In the genomic region with DNA sequence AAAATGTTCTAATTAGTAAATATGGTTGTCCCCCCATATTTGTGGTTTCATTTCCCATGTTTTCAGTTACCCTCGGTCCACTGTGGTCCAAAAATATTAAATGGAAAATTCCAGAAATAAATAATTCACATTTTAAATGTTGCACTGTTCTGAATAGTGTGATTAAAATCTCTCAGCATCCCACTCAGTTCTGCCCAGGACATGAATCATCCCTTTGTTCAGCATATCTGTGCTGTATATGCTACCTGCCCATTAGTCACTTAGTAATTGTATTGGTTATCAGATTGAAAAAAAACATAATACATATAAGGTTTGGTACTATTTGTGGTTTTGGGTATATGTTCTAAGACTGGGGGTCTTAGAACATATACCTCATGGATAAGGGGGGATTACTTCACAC, we compare ENCODE assay signal across 3 cellular contexts.
TF ChIP-seq lines count a peak whose summit lies in the region.

No MANE protein-coding gene starts in this region.

TF ChIP-seq in SK-N-SH, 30 proteins besides CTCF, POLR2A, EP300 and RAD21 (continued from another document):
- TF ChIP-seq TCF12 (IDR thresholded peaks at IDR 0.05) (no peak), FOSL2 (IDR thresholded peaks at IDR 0.05; ENCODE audit: borderline replicate concordance, low read depth) (peak; percentile 17; the same call in 1 of the 2 replicates), PBX3 (IDR thresholded peaks at IDR 0.05) (no peak)

TF ChIP-seq in SK-N-SH treated with all-trans-retinoic acid at 6 μM for 48 hours, 23 proteins besides CTCF, POLR2A, EP300 and RAD21 (continued from another document):
- TF ChIP-seq ZFP3 (CRISPR knock-in tag; IDR thresholded peaks at IDR 0.05), result no peak
- no peak for TF ChIP-seq CSDC2 (CRISPR knock-in tag; IDR thresholded peaks at IDR 0.05)
- no peak for TF ChIP-seq ZC3H10 (CRISPR knock-in tag; IDR thresholded peaks at IDR 0.05)
- TF ChIP-seq, protein P1, sequence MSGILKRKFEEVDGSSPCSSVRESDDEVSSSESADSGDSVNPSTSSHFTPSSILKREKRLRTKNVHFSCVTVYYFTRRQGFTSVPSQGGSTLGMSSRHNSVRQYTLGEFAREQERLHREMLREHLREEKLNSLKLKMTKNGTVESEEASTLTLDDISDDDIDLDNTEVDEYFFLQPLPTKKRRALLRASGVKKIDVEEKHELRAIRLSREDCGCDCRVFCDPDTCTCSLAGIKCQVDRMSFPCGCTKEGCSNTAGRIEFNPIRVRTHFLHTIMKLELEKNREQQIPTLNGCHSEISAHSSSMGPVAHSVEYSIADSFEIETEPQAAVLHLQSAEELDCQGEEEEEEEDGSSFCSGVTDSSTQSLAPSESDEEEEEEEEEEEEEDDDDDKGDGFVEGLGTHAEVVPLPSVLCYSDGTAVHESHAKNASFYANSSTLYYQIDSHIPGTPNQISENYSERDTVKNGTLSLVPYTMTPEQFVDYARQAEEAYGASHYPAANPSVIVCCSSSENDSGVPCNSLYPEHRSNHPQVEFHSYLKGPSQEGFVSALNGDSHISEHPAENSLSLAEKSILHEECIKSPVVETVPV (CRISPR knock-in tag; IDR thresholded peaks at IDR 0.05), result no peak
- no peak for TF ChIP-seq CREB5 (CRISPR knock-in tag; IDR thresholded peaks at IDR 0.05; ENCODE audit: low read depth)
- no peak for TF ChIP-seq ZNF565 (CRISPR knock-in tag; conservative IDR thresholded peaks at IDR 0.05; ENCODE audit: low read depth)
- no peak for TF ChIP-seq TCF4 (CRISPR knock-in tag; IDR thresholded peaks at IDR 0.05; ENCODE audit: borderline replicate concordance)
- no peak for TF ChIP-seq ZFP30 (CRISPR knock-in tag; IDR thresholded peaks at IDR 0.05)
- TF ChIP-seq, protein P2, sequence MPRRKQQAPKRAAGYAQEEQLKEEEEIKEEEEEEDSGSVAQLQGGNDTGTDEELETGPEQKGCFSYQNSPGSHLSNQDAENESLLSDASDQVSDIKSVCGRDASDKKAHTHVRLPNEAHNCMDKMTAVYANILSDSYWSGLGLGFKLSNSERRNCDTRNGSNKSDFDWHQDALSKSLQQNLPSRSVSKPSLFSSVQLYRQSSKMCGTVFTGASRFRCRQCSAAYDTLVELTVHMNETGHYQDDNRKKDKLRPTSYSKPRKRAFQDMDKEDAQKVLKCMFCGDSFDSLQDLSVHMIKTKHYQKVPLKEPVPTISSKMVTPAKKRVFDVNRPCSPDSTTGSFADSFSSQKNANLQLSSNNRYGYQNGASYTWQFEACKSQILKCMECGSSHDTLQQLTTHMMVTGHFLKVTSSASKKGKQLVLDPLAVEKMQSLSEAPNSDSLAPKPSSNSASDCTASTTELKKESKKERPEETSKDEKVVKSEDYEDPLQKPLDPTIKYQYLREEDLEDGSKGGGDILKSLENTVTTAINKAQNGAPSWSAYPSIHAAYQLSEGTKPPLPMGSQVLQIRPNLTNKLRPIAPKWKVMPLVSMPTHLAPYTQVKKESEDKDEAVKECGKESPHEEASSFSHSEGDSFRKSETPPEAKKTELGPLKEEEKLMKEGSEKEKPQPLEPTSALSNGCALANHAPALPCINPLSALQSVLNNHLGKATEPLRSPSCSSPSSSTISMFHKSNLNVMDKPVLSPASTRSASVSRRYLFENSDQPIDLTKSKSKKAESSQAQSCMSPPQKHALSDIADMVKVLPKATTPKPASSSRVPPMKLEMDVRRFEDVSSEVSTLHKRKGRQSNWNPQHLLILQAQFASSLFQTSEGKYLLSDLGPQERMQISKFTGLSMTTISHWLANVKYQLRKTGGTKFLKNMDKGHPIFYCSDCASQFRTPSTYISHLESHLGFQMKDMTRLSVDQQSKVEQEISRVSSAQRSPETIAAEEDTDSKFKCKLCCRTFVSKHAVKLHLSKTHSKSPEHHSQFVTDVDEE (CRISPR knock-in tag; IDR thresholded peaks at IDR 0.05), result no peak
- TF ChIP-seq ISL1 (CRISPR knock-in tag; IDR thresholded peaks at IDR 0.05), result no peak
- no peak for TF ChIP-seq BACH2 (CRISPR knock-in tag; IDR thresholded peaks at IDR 0.05; ENCODE audit: borderline replicate concordance)
- no peak for TF ChIP-seq ESRRG (CRISPR knock-in tag; IDR thresholded peaks at IDR 0.05)
- TF ChIP-seq ZNF8 (CRISPR knock-in tag; IDR thresholded peaks at IDR 0.05), result no peak
- no peak for TF ChIP-seq POU6F1 (CRISPR knock-in tag; IDR thresholded peaks at IDR 0.05; ENCODE audit: borderline replicate concordance, low read depth)
- TF ChIP-seq RARB (CRISPR knock-in tag; IDR thresholded peaks at IDR 0.05), result no peak
- TF ChIP-seq TOX (CRISPR knock-in tag; IDR thresholded peaks at IDR 0.05; ENCODE audit: borderline replicate concordance), result no peak

TF ChIP-seq in endothelial cell of umbilical vein, 7 proteins besides CTCF, POLR2A, EP300 and RAD21:
- TF ChIP-seq GATA2 (IDR thresholded peaks at IDR 0.05; ENCODE audit: insufficient read depth, insufficient read length, low read depth, low read length) (peak; percentile 51), POLR2AphosphoS5 (IDR thresholded peaks at IDR 0.05; ENCODE audit: insufficient read depth, low read depth, low read length) (no peak)
- TF ChIP-seq, protein P3, sequence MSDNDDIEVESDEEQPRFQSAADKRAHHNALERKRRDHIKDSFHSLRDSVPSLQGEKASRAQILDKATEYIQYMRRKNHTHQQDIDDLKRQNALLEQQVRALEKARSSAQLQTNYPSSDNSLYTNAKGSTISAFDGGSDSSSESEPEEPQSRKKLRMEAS (IDR thresholded peaks at IDR 0.05; ENCODE audit: insufficient read depth, insufficient read length), result no peak
